In genomic region chr3:58151637-58152036, GRCh38 we compare ENCODE assay signal across 22 cellular contexts. TPM values are rescaled to one million over a fixed set of nuclear protein-coding genes. Genes with fewer than 3 reads are reported as not detected.
DNase-seq lines count a peak whose midpoint lies in the region; ATAC-seq and TF ChIP-seq lines count a peak whose summit lies in the region.
"Had no signal": no experiment of that assay in that cellular context is flagged by ENCODE, and none has a peak within 500 bp of the region (broad histone marks: within the 10 kb centered on the region; RNA-seq: fewer than 3 reads in every experiment).

No MANE protein-coding gene starts in this region.

- H3K27me3 Mint-ChIP-seq in stimulated activated naive B cell treated with anti-CD40 and anti-IgM and Interleukin-4, amounts not matched to agents 10 μg/mL and 1 μg/mL and 100 μg/mL, for 72 hours, result no peaks in the 10 kb centered on the region

- H3K27me3 ChIP-seq in testis, result no peaks in the 10 kb centered on the region
- H3K27me3 ChIP-seq: Peyer's patch had no signal

- no peaks in the 10 kb centered on the region for H3K9me3 Mint-ChIP-seq in stimulated activated naive B cell treated with anti-CD40 and anti-IgM and Interleukin-4, amounts not matched to agents 10 μg/mL and 1 μg/mL and 100 μg/mL, for 72 hours

- H3K4me1 ChIP-seq in testis, result peaks cover 3% of the 10 kb centered on the region
- H3K4me1 ChIP-seq: Peyer's patch had no signal

- no peak for TF ChIP-seq CTCF in testis (IDR thresholded peaks at IDR 0.05)

- H3K36me3 Mint-ChIP-seq in stimulated activated naive B cell treated with anti-CD40 and anti-IgM and Interleukin-4, amounts not matched to agents 10 μg/mL and 1 μg/mL and 100 μg/mL, for 72 hours, result peaks cover 21 to 35% of the 10 kb centered on the region in 2 donors

- H3K4me3 ChIP-seq in testis, result no peak overlapping the region
- H3K4me3 ChIP-seq: coronary artery, Peyer's patch, thoracic aorta had no signal

- intact Hi-C loops in head of caudate nucleus (cut with DNase I) (no loop called here), testis (cut with DNase I; ENCODE audit: low total_unique reads) (no loop called here)

- H3K27ac Mint-ChIP-seq in stimulated activated naive B cell treated with anti-CD40 and anti-IgM and Interleukin-4, amounts not matched to agents 10 μg/mL and 1 μg/mL and 100 μg/mL, for 72 hours, result no peak overlapping the region

- no peak for ATAC-seq in stimulated activated naive B cell treated with anti-CD40 and anti-IgM and Interleukin-4, amounts not matched to agents 10 μg/mL and 1 μg/mL and 100 μg/mL, for 72 hours (replicated peaks)
- ATAC-seq: SK-N-SH treated with all-trans-retinoic acid at 6 μM for 48 hours had no signal

- no peak overlapping the region for H3K4me3 Mint-ChIP-seq in stimulated activated naive B cell treated with anti-CD40 and anti-IgM and Interleukin-4, amounts not matched to agents 10 μg/mL and 1 μg/mL and 100 μg/mL, for 72 hours

- WGBS in testis, 2 donors, result 58 to 71% methylated on average over 3 of the region's 3 CpGs

- no peaks in the 10 kb centered on the region for H3K9me3 ChIP-seq in testis
- H3K9me3 ChIP-seq: Peyer's patch, thoracic aorta had no signal

- peak in 47 of 56 donors; percentile 4 to 80 (median 41) for DNase-seq in amygdala (lab: John Stamatoyannopoulos, UW)
- DNase-seq in head of caudate nucleus, result peak; percentile 28 to 88 (median 73)
- peak; percentile 8 for DNase-seq in middle frontal gyrus (ENCODE audit: extremely low spot score, low spot score)
- peak; percentile 87 for DNase-seq in testis
- no peak for DNase-seq in stimulated activated naive B cell treated with anti-CD40 and anti-IgM and Interleukin-4, amounts not matched to agents 10 μg/mL and 1 μg/mL and 100 μg/mL, for 72 hours
- DNase-seq in effector CD8-positive, alpha-beta T cell (lab: John Stamatoyannopoulos, UW), result no peak
- no peak for DNase-seq in NCI-H2196 treated with DMSO at 0.1 percent for 48 hours (lab: John Stamatoyannopoulos, UW; ENCODE audit: unreplicated experiment)
- DNase-seq: activated CD4-positive, alpha-beta T cell treated with anti-CD3 and anti-CD28 coated beads for 4 hours; DMS 273 treated with DMSO at 0.1 percent for 48 hours; erythroblast; GF-D8; glutamatergic neuron; NCI-H2171; NCI-H82; Peyer's patch; stimulated activated CD4-positive, alpha-beta T cell treated with anti-CD3 and anti-CD28 coated beads, Interleukin-4, amount 100 ng/mL, for 1 hour had no signal

- no peak overlapping the region for H3K27ac ChIP-seq in testis
- H3K27ac ChIP-seq: HL-60, Peyer's patch had no signal

- no peaks in the 10 kb centered on the region for H3K36me3 ChIP-seq in testis (ENCODE audit: low read depth, missing control alignments)

- H3K4me1 Mint-ChIP-seq in stimulated activated naive B cell treated with anti-CD40 and anti-IgM and Interleukin-4, amounts not matched to agents 10 μg/mL and 1 μg/mL and 100 μg/mL, for 72 hours, result no peaks in the 10 kb centered on the region

- no peak for TF ChIP-seq POLR2A in testis (IDR thresholded peaks at IDR 0.05)

RNA-seq across cellular contexts. Expression of gene DNASE1L3, which starts 59.1 kb away (rescaled TPM):
- 1 to 10 TPM; 1.2 to 3.8 TPM for total RNA-seq in testis
- polyA plus RNA-seq in testis (ENCODE audit: insufficient read depth, low read depth, low replicate concordance), result 8.2 TPM
- total RNA-seq: astrocyte had no signal
- polyA plus RNA-seq: BJ had no signal

Comparison
In these comparisons a context has a peak if more than half of its experiments do, and no peak if none do; other contexts are left out.
1. DNase-seq: peak in amygdala (47 of 56), head of caudate nucleus (42 of 42), middle frontal gyrus (single experiment) and testis (single experiment); none in stimulated activated naive B cell treated with anti-CD40 and anti-IgM and Interleukin-4, amounts not matched to agents 10 μg/mL and 1 μg/mL and 100 μg/mL, for 72 hours (single experiment), effector CD8-positive, alpha-beta T cell (single experiment) and NCI-H2196 treated with DMSO at 0.1 percent for 48 hours (single experiment).